16 cellular contexts compared by ENCODE assay signal in genomic region chr2:216189410-216189809, GRCh38.
DNase-seq lines count a peak whose midpoint lies in the region; ATAC-seq and TF ChIP-seq lines count a peak whose summit lies in the region.
"Had no signal": no experiment of that assay in that cellular context is flagged by ENCODE, and none has a peak within 500 bp of the region (broad histone marks: within the 10 kb centered on the region; RNA-seq: fewer than 3 reads in every experiment).

No MANE protein-coding gene starts in this region.

- DNase-seq in activated naive CD4-positive, alpha-beta T cell (lab: John Stamatoyannopoulos, UW) = no peak
- no peak for DNase-seq in activated T-helper 2 cell treated with anti-CD3 and anti-CD28 coated beads, Interferon-gamma antibody, Interleukin-2, Interleukin-4, amounts not matched to agents 10 μg/mL and 5 μg/mL and 100 μg/mL, durations not matched to agents 14 hours and 24 hours and 36 hours (ENCODE audit: low spot score)
- peak; percentile 51 for DNase-seq in iris pigment epithelial cell (ENCODE audit: low read depth)
- DNase-seq in testis = no peak
- no peak for DNase-seq in left lung
- DNase-seq in hepatic stellate cell (ENCODE audit: low spot score) = no peak
- DNase-seq: activated CD4-positive, alpha-beta T cell treated with anti-CD3 and anti-CD28 coated beads, Interleukin-2, amount 50 U/mL, for 48 hours; amniotic stem cell; dermis blood vessel endothelial cell; DMS153; NCI-H774; pancreas had no signal

- H3K36me3 ChIP-seq in testis (ENCODE audit: low read depth, missing control alignments) (no peaks in the 10 kb centered on the region), left lung (peaks cover 0 to 46% of the 10 kb centered on the region in 2 donors)

- H3K4me3 Mint-ChIP-seq in activated naive CD4-positive, alpha-beta T cell treated with anti-CD3 and anti-CD28 coated beads, Interleukin-2, amount 50 U/mL, for 24 hours = no peak overlapping the region
- H3K4me3 Mint-ChIP-seq in activated T-helper 2 cell treated with anti-CD3 and anti-CD28 coated beads, Interferon-gamma antibody, Interleukin-2, Interleukin-4, amounts not matched to agents 10 μg/mL and 5 μg/mL and 100 μg/mL, durations not matched to agents 14 hours and 24 hours and 36 hours (ENCODE audit: low read depth) = no peak overlapping the region

- H3K27ac ChIP-seq in testis = peak overlapping the region; percentile 40 to 41
- H3K27ac ChIP-seq in left lung = no peak overlapping the region
- H3K27ac ChIP-seq: pancreas, RWPE1 had no signal

- no peaks in the 10 kb centered on the region for H3K27me3 Mint-ChIP-seq in activated naive CD4-positive, alpha-beta T cell treated with anti-CD3 and anti-CD28 coated beads, Interleukin-2, amount 50 U/mL, for 24 hours
- H3K27me3 Mint-ChIP-seq in activated T-helper 2 cell treated with anti-CD3 and anti-CD28 coated beads, Interferon-gamma antibody, Interleukin-2, Interleukin-4, amounts not matched to agents 10 μg/mL and 5 μg/mL and 100 μg/mL, durations not matched to agents 14 hours and 24 hours and 36 hours (ENCODE audit: low read depth) = no peaks in the 10 kb centered on the region

- TF ChIP-seq CTCF in testis (IDR thresholded peaks at IDR 0.05) (no peak), left lung (IDR thresholded peaks at IDR 0.05) (no peak)

- H3K9me3 ChIP-seq in testis (no peaks in the 10 kb centered on the region), left lung (no peaks in the 10 kb centered on the region)
- H3K9me3 ChIP-seq: pancreas had no signal

- TF ChIP-seq POLR2A in testis (IDR thresholded peaks at IDR 0.05) = no peak

- WGBS in testis, 2 donors = 50 to 73% methylated on average over 2 of the region's 2 CpGs

- no peak overlapping the region for H3K4me3 ChIP-seq in testis
- H3K4me3 ChIP-seq in left lung = no peak overlapping the region
- H3K4me3 ChIP-seq: K562, pancreas had no signal

- H3K36me3 Mint-ChIP-seq in activated naive CD4-positive, alpha-beta T cell treated with anti-CD3 and anti-CD28 coated beads, Interleukin-2, amount 50 U/mL, for 24 hours = peaks cover 15% of the 10 kb centered on the region
- H3K36me3 Mint-ChIP-seq in activated T-helper 2 cell treated with anti-CD3 and anti-CD28 coated beads, Interferon-gamma antibody, Interleukin-2, Interleukin-4, amounts not matched to agents 10 μg/mL and 5 μg/mL and 100 μg/mL, durations not matched to agents 14 hours and 24 hours and 36 hours (ENCODE audit: low read depth) = peaks cover 78% of the 10 kb centered on the region

- peak overlapping the region; percentile 89 for H3K27ac Mint-ChIP-seq in activated naive CD4-positive, alpha-beta T cell treated with anti-CD3 and anti-CD28 coated beads, Interleukin-2, amount 50 U/mL, for 24 hours
- peak overlapping the region; percentile 10 for H3K27ac Mint-ChIP-seq in activated T-helper 2 cell treated with anti-CD3 and anti-CD28 coated beads, Interferon-gamma antibody, Interleukin-2, Interleukin-4, amounts not matched to agents 10 μg/mL and 5 μg/mL and 100 μg/mL, durations not matched to agents 14 hours and 24 hours and 36 hours

- H3K27me3 ChIP-seq in testis (no peaks in the 10 kb centered on the region), left lung (no peaks in the 10 kb centered on the region)
- H3K27me3 ChIP-seq: pancreas had no signal

- ATAC-seq in left lung = no peak
- no peak for ATAC-seq in HG03565 (IDR thresholded peaks at IDR 0.05; ENCODE audit: unreplicated experiment)
- ATAC-seq: K562 had no signal

- H3K4me1 ChIP-seq in testis (peaks cover 32% of the 10 kb centered on the region), left lung (peaks cover 0 to 17% of the 10 kb centered on the region in 2 donors)

- H3K9me3 Mint-ChIP-seq in activated naive CD4-positive, alpha-beta T cell treated with anti-CD3 and anti-CD28 coated beads, Interleukin-2, amount 50 U/mL, for 24 hours = no peaks in the 10 kb centered on the region
- no peaks in the 10 kb centered on the region for H3K9me3 Mint-ChIP-seq in activated T-helper 2 cell treated with anti-CD3 and anti-CD28 coated beads, Interferon-gamma antibody, Interleukin-2, Interleukin-4, amounts not matched to agents 10 μg/mL and 5 μg/mL and 100 μg/mL, durations not matched to agents 14 hours and 24 hours and 36 hours

- intact Hi-C loops in activated T-helper 2 cell treated with anti-CD3 and anti-CD28 coated beads, Interferon-gamma antibody, Interleukin-2, Interleukin-4, amounts not matched to agents 10 μg/mL and 5 μg/mL and 100 μg/mL, durations not matched to agents 14 hours and 24 hours and 36 hours (cut with micrococcal nuclease) = loop anchor here (5.0 kb wide), 1 partner anchor 67 kb away; no protein-coding TSS in a partner anchor
- intact Hi-C loops in testis (cut with DNase I; ENCODE audit: low total_unique reads) = no loop called here
- intact Hi-C loops in left lung (cut with DNase I) = no loop called here

- peaks cover 66% of the 10 kb centered on the region for H3K4me1 Mint-ChIP-seq in activated naive CD4-positive, alpha-beta T cell treated with anti-CD3 and anti-CD28 coated beads, Interleukin-2, amount 50 U/mL, for 24 hours
- H3K4me1 Mint-ChIP-seq in activated T-helper 2 cell treated with anti-CD3 and anti-CD28 coated beads, Interferon-gamma antibody, Interleukin-2, Interleukin-4, amounts not matched to agents 10 μg/mL and 5 μg/mL and 100 μg/mL, durations not matched to agents 14 hours and 24 hours and 36 hours (ENCODE audit: low read depth) = peaks cover 56% of the 10 kb centered on the region

Comparison
In these comparisons a context has a peak if more than half of its experiments do, and no peak if none do; other contexts are left out.
1. H3K27ac ChIP-seq: peak in testis (2 of 2); none in left lung (0 of 2).